In genomic region chr2:235966396-235966795, GRCh38 we compare ENCODE assay signal across 29 cellular contexts.
DNase-seq lines count a peak whose midpoint lies in the region; ATAC-seq and TF ChIP-seq lines count a peak whose summit lies in the region.
"Had no signal": no experiment of that assay in that cellular context is flagged by ENCODE, and none has a peak within 500 bp of the region (broad histone marks: within the 10 kb centered on the region; RNA-seq: fewer than 3 reads in every experiment).

No MANE protein-coding gene starts in this region.

- H3K79me1 ChIP-seq in mesendoderm (ENCODE audit: low read length), result no peaks in the 10 kb centered on the region

- peak; percentile 22; the same call in 1 of the 3 replicates for TF ChIP-seq CTCF in GM12872 (IDR thresholded peaks at IDR 0.05; ENCODE audit: insufficient read depth, low read depth, low read length)
- peak; percentile 22 for TF ChIP-seq CTCF in brain microvascular endothelial cell (IDR thresholded peaks at IDR 0.05; ENCODE audit: low read depth, low read length, missing control alignments)

- no CpG with 5 or more reads among the region's 6 CpGs for WGBS in mesendoderm (ENCODE audit: extremely low coverage, insufficient coverage, low lambda C conversion rate)

- H3K4me1 Mint-ChIP-seq in stimulated activated memory B cell treated with anti-CD40 and anti-IgM and Interleukin-4, amounts not matched to agents 10 μg/mL and 1 μg/mL and 100 μg/mL, for 72 hours, result no peaks in the 10 kb centered on the region
- H3K4me1 Mint-ChIP-seq: activated naive CD8-positive, alpha-beta T cell treated with anti-CD3 and anti-CD28 coated beads, Interleukin-2, amount 50 U/mL, for 24 hours; CD4-positive, CD25-positive, alpha-beta regulatory T cell had no signal

- no peak for ATAC-seq in stimulated activated memory B cell treated with anti-CD40 and anti-IgM and Interleukin-4, amounts not matched to agents 10 μg/mL and 1 μg/mL and 100 μg/mL, for 72 hours
- ATAC-seq: activated CD4-positive, CD25-positive, alpha-beta regulatory T cell treated with anti-CD3 and anti-CD28 coated beads, Interleukin-2, amount 50 U/mL, for 24 hours; activated naive CD8-positive, alpha-beta T cell treated with anti-CD3 and anti-CD28 coated beads, Interleukin-2, amount 50 U/mL, for 24 hours; gastroesophageal sphincter; left ventricle myocardium superior; natural killer cell had no signal

- H3K27ac Mint-ChIP-seq in stimulated activated memory B cell treated with anti-CD40 and anti-IgM and Interleukin-4, amounts not matched to agents 10 μg/mL and 1 μg/mL and 100 μg/mL, for 72 hours, result no peak overlapping the region
- H3K27ac Mint-ChIP-seq: activated CD4-positive, alpha-beta memory T cell treated with anti-CD3 and anti-CD28 coated beads for 36 hours; activated naive CD8-positive, alpha-beta T cell treated with anti-CD3 and anti-CD28 coated beads, Interleukin-2, amount 50 U/mL, for 24 hours; CD4-positive, CD25-positive, alpha-beta regulatory T cell; natural killer cell had no signal

- H3K4me2 ChIP-seq in mesendoderm (ENCODE audit: low read length), result no peak overlapping the region

- H2AK5ac ChIP-seq in mesendoderm (ENCODE audit: low read length), result no peak overlapping the region

- H3K36me3 Mint-ChIP-seq in stimulated activated memory B cell treated with anti-CD40 and anti-IgM and Interleukin-4, amounts not matched to agents 10 μg/mL and 1 μg/mL and 100 μg/mL, for 72 hours, result no peaks in the 10 kb centered on the region
- H3K36me3 Mint-ChIP-seq: activated CD4-positive, alpha-beta memory T cell treated with anti-CD3 and anti-CD28 coated beads for 36 hours; CD4-positive, CD25-positive, alpha-beta regulatory T cell had no signal

- H3K36me3 ChIP-seq in brain microvascular endothelial cell (replicated peaks), result no peaks in the 10 kb centered on the region
- H3K36me3 ChIP-seq in mesendoderm (ENCODE audit: control insufficient read depth, insufficient read depth, low read length), result no peaks in the 10 kb centered on the region

- no peak overlapping the region for H4K8ac ChIP-seq in mesendoderm (ENCODE audit: low read depth, low read length)

- H3K27ac ChIP-seq in brain microvascular endothelial cell, result no peak overlapping the region
- no peak overlapping the region for H3K27ac ChIP-seq in mesendoderm (ENCODE audit: low read depth, low read length)
- H3K27ac ChIP-seq: esophagus squamous epithelium, gastroesophageal sphincter, tibial nerve had no signal

- H3K4ac ChIP-seq in mesendoderm (ENCODE audit: low read depth, low read length), result no peak overlapping the region

- H3K27me3 Mint-ChIP-seq in stimulated activated memory B cell treated with anti-CD40 and anti-IgM and Interleukin-4, amounts not matched to agents 10 μg/mL and 1 μg/mL and 100 μg/mL, for 72 hours, result no peaks in the 10 kb centered on the region
- H3K27me3 Mint-ChIP-seq: activated CD4-positive, alpha-beta memory T cell treated with anti-CD3 and anti-CD28 coated beads for 36 hours had no signal

- H2BK15ac ChIP-seq in mesendoderm (replicated peaks; ENCODE audit: low read depth), result no peak overlapping the region

- in situ Hi-C loops in brain microvascular endothelial cell (cut with HindIII; ENCODE audit: low pct_ligation_motif_present, low sequenced_read_pairs), result no loop called here

- no peaks in the 10 kb centered on the region for H3K79me2 ChIP-seq in mesendoderm (ENCODE audit: control insufficient read depth, insufficient read depth, low read length)

- H2BK5ac ChIP-seq in mesendoderm (ENCODE audit: low read length), result no peak overlapping the region

- no peak overlapping the region for H3K9ac ChIP-seq in mesendoderm (ENCODE audit: low read length)

- H3K4me1 ChIP-seq in mesendoderm (ENCODE audit: control insufficient read depth, low read depth, low read length), result no peaks in the 10 kb centered on the region
- H3K4me1 ChIP-seq: esophagus squamous epithelium, gastroesophageal sphincter, tibial nerve had no signal

- H2BK120ac ChIP-seq in mesendoderm (ENCODE audit: low read depth, low read length), result no peak overlapping the region

- no peaks in the 10 kb centered on the region for H3K27me3 ChIP-seq in brain microvascular endothelial cell (replicated peaks)
- no peaks in the 10 kb centered on the region for H3K27me3 ChIP-seq in mesendoderm (ENCODE audit: insufficient read depth, low read length, poor library complexity)
- H3K27me3 ChIP-seq: esophagus squamous epithelium, gastroesophageal sphincter, tibial nerve had no signal

- no peak overlapping the region for H3K4me3 ChIP-seq in brain microvascular endothelial cell (ENCODE audit: low read depth, low read length)
- H3K4me3 ChIP-seq in mesendoderm (ENCODE audit: low read length), result no peak overlapping the region
- H3K4me3 ChIP-seq: esophagus squamous epithelium, gastroesophageal sphincter, tibial nerve had no signal

- no peaks in the 10 kb centered on the region for H3K9me3 Mint-ChIP-seq in stimulated activated memory B cell treated with anti-CD40 and anti-IgM and Interleukin-4, amounts not matched to agents 10 μg/mL and 1 μg/mL and 100 μg/mL, for 72 hours
- H3K9me3 Mint-ChIP-seq: activated CD4-positive, alpha-beta memory T cell treated with anti-CD3 and anti-CD28 coated beads for 36 hours; activated naive CD8-positive, alpha-beta T cell treated with anti-CD3 and anti-CD28 coated beads, Interleukin-2, amount 50 U/mL, for 24 hours; natural killer cell had no signal

- no peak overlapping the region for H4K5ac ChIP-seq in mesendoderm (ENCODE audit: low read length)

- peak; percentile 33 for DNase-seq in HuH-7 (ENCODE audit: low spot score)
- DNase-seq in brain microvascular endothelial cell, result no peak
- DNase-seq in mesendoderm, result peak; percentile 60
- no peak for DNase-seq in T-helper 1 cell
- no peak for DNase-seq in NCI-H510A treated with DMSO at 0.1 percent for 48 hours (lab: John Stamatoyannopoulos, UW)
- DNase-seq in GF-D8 (lab: John Stamatoyannopoulos, UW), result no peak
- DNase-seq: activated CD4-positive, alpha-beta memory T cell treated with anti-CD3 and anti-CD28 coated beads for 36 hours; activated naive CD8-positive, alpha-beta T cell treated with anti-CD3 and anti-CD28 coated beads, Interleukin-2, amount 50 U/mL, for 24 hours; CD4-positive, CD25-positive, alpha-beta regulatory T cell; effector CD4-positive, alpha-beta T cell; esophagus squamous epithelium; hypothalamus; islet precursor cell; Kasumi-1; left ventricle myocardium superior; midbrain; natural killer cell; NCI-H1105 treated with DMSO at 0.1 percent for 48 hours; NCI-H2029 treated with DMSO at 0.1 percent for 48 hours; NCI-H2227 treated with DMSO at 0.1 percent for 48 hours; NCI-H774; retina; Right ventricle myocardium superior; SW 1271 had no signal

- H3K23ac ChIP-seq in mesendoderm (ENCODE audit: low read length), result no peak overlapping the region

- no peak overlapping the region for H3K56ac ChIP-seq in mesendoderm (ENCODE audit: low read length)

- H3K18ac ChIP-seq in mesendoderm (ENCODE audit: low read length), result no peak overlapping the region

- no peak overlapping the region for H3K4me3 Mint-ChIP-seq in stimulated activated memory B cell treated with anti-CD40 and anti-IgM and Interleukin-4, amounts not matched to agents 10 μg/mL and 1 μg/mL and 100 μg/mL, for 72 hours
- H3K4me3 Mint-ChIP-seq: activated CD4-positive, alpha-beta memory T cell treated with anti-CD3 and anti-CD28 coated beads for 36 hours; activated naive CD8-positive, alpha-beta T cell treated with anti-CD3 and anti-CD28 coated beads, Interleukin-2, amount 50 U/mL, for 24 hours; CD4-positive, CD25-positive, alpha-beta regulatory T cell; natural killer cell had no signal

Comparison
In these comparisons a context has a peak if more than half of its experiments do, and no peak if none do; other contexts are left out.
1. DNase-seq: peak in HuH-7 (single experiment) and mesendoderm (single experiment); none in brain microvascular endothelial cell (single experiment), T-helper 1 cell (0 of 5), NCI-H510A treated with DMSO at 0.1 percent for 48 hours (single experiment) and GF-D8 (single experiment).